Comparison of ENCODE assay signal across 25 cellular contexts in genomic region chr19:24060687-24061356, GRCh38. TPM values are rescaled to one million over a fixed set of nuclear protein-coding genes. Genes with fewer than 3 reads are reported as not detected.
A peak's percentile ranks its signal among the peaks of the same experiment; 100 is the strongest.
DNase-seq lines count a peak whose midpoint lies in the region; ATAC-seq and TF ChIP-seq lines count a peak whose summit lies in the region.
"Had no signal": no experiment of that assay in that cellular context is flagged by ENCODE, and none has a peak within 500 bp of the region (broad histone marks: within the 10 kb centered on the region; RNA-seq: fewer than 3 reads in every experiment).

No MANE protein-coding gene starts in this region.

- no peaks in the 10 kb centered on the region for H3K4me1 ChIP-seq in HEK293 (ENCODE audit: control insufficient read depth, insufficient read depth, low read length)
- peaks cover 47 to 52% of the 10 kb centered on the region in 2 experiments for H3K4me1 ChIP-seq in neutrophil (ENCODE audit: control insufficient read depth in 1 of 2, insufficient read depth in 1 of 2, low read depth in 1 of 2, low read length in 1 of 2)
- H3K4me1 ChIP-seq in mesenchymal stem cell (ENCODE audit: control insufficient read depth, insufficient read depth, low read depth, low read length), result no peaks in the 10 kb centered on the region
- H3K4me1 ChIP-seq: transverse colon had no signal

- H3K27me3 ChIP-seq in neutrophil (no peaks in the 10 kb centered on the region), mesenchymal stem cell (ENCODE audit: control insufficient read depth in 1 of 2, insufficient read depth in 1 of 2, low read length in 2 of 2) (no peaks in the 10 kb centered on the region)
- H3K27me3 ChIP-seq: transverse colon had no signal

- POLR2A ChIA-PET in HEK293 (lab: Yijun Ruan, JAX), result no interaction called here
- POLR2A ChIA-PET in MCF 10A (lab: Yijun Ruan, JAX), result interaction anchor here (1.0 kb wide), 1 partner anchor 27 kb away, joined by 3 read pairs; no protein-coding TSS in a partner anchor

- no peak overlapping the region for H2BK15ac ChIP-seq in mesenchymal stem cell (ENCODE audit: low read depth, poor library complexity, severe bottlenecking)

- CTCF ChIA-PET in HEK293 (lab: Yijun Ruan, JAX) (no interaction called here), MCF 10A (lab: Yijun Ruan, JAX) (no interaction called here)

- H3K9me3 Mint-ChIP-seq in MCF 10A (ENCODE audit: unreplicated experiment), result no peaks in the 10 kb centered on the region
- H3K9me3 Mint-ChIP-seq: HFFc6 had no signal

- H2BK12ac ChIP-seq in mesenchymal stem cell (ENCODE audit: low read length in 2 of 2), result no peak overlapping the region

- H2AK5ac ChIP-seq in mesenchymal stem cell (ENCODE audit: low read length, severe bottlenecking), result no peak overlapping the region

- H3K9ac ChIP-seq in mesenchymal stem cell (ENCODE audit: low read length), result no peak overlapping the region

- H4K8ac ChIP-seq in mesenchymal stem cell (ENCODE audit: low read length), result no peak overlapping the region

- peaks cover 17% of the 10 kb centered on the region for H3K4me1 Mint-ChIP-seq in MCF 10A (ENCODE audit: insufficient read depth, unreplicated experiment)
- H3K4me1 Mint-ChIP-seq: activated CD4-positive, alpha-beta T cell treated with anti-CD3 and anti-CD28 coated beads, Interleukin-2, amount 10 ng/mL, durations not matched to agents 7 days and 5 days; B cell had no signal

- intact Hi-C loops in MCF 10A (cut with micrococcal nuclease), result no loop called here

- H3K4me3 ChIP-seq in HEK293 (ENCODE audit: low read depth, low read length) (no peak overlapping the region), neutrophil (ENCODE audit: low read depth in 1 of 2, low read length in 1 of 2) (no peak overlapping the region), mesenchymal stem cell (ENCODE audit: insufficient read depth in 1 of 2, low read depth in 1 of 2, low read length in 2 of 2) (no peak overlapping the region)
- H3K4me3 ChIP-seq: lung, smooth muscle cell, transverse colon had no signal

- H3K9me3 ChIP-seq in HEK293 (ENCODE audit: control insufficient read depth, insufficient read depth, low read depth, low read length), result no peaks in the 10 kb centered on the region
- no peaks in the 10 kb centered on the region for H3K9me3 ChIP-seq in neutrophil
- H3K9me3 ChIP-seq in mesenchymal stem cell (ENCODE audit: control insufficient read depth, low read length), result no peaks in the 10 kb centered on the region
- H3K9me3 ChIP-seq: transverse colon had no signal

- H3K23ac ChIP-seq in mesenchymal stem cell (ENCODE audit: low read length in 2 of 2), result no peak overlapping the region

- no TSS peak for BruUV-seq in MCF 10A (replicated peaks; lab: Mats Ljungman, UMichigan)

- H3K4me3 Mint-ChIP-seq in MCF 10A (ENCODE audit: unreplicated experiment), result no peak overlapping the region
- H3K4me3 Mint-ChIP-seq: activated CD4-positive, alpha-beta T cell treated with anti-CD3 and anti-CD28 coated beads, Interleukin-2, amount 10 ng/mL, durations not matched to agents 7 days and 5 days; B cell; HFFc6; T-helper 17 cell had no signal

- peaks cover 32% of the 10 kb centered on the region for H3K36me3 Mint-ChIP-seq in MCF 10A (ENCODE audit: insufficient read depth, unreplicated experiment)

- H2AFZ ChIP-seq in mesenchymal stem cell (ENCODE audit: low read depth, low read length), result no peak overlapping the region

- no peak overlapping the region for H3K14ac ChIP-seq in mesenchymal stem cell (ENCODE audit: low read length in 2 of 2)

- H3K4ac ChIP-seq in mesenchymal stem cell (ENCODE audit: low read depth in 1 of 2, low read length in 2 of 2), result no peak overlapping the region

- H2BK5ac ChIP-seq in mesenchymal stem cell (ENCODE audit: low read depth, low read length, poor library complexity, severe bottlenecking), result no peak overlapping the region

- no peak for TF ChIP-seq CTCF in HEK293 (tag by site-specific recombination; IDR thresholded peaks at IDR 0.05)
- TF ChIP-seq CTCF in MCF 10A (IDR thresholded peaks at IDR 0.05; ENCODE audit: unreplicated experiment), result no peak
- TF ChIP-seq CTCF in neutrophil (IDR thresholded peaks at IDR 0.05), result no peak

- H3K36me3 ChIP-seq in HEK293 (ENCODE audit: control insufficient read depth in 2 of 2, insufficient read depth in 1 of 2, low read length in 2 of 2) (peaks cover 0 to 86% of the 10 kb centered on the region in 2 experiments; a peak in 1 of 3 replicates), neutrophil (peaks cover 40% of the 10 kb centered on the region), mesenchymal stem cell (ENCODE audit: control insufficient read depth in 1 of 2, insufficient read depth in 2 of 2, low read depth in 1 of 2, low read length in 2 of 2) (peaks cover 39 to 75% of the 10 kb centered on the region in 2 experiments)

- no peak for DNase-seq in activated CD4-positive, CD25-positive, alpha-beta regulatory T cell treated with anti-CD3 and anti-CD28 coated beads, Interleukin-2, amount 50 U/mL, for 72 hours
- DNase-seq in MCF 10A (ENCODE audit: unreplicated experiment) (peak; percentile 72), DMS79 treated with DMSO at 0.1 percent for 48 hours (lab: John Stamatoyannopoulos, UW) (no peak), DMS153 (lab: John Stamatoyannopoulos, UW) (no peak), mesenchymal stem cell (no peak)
- DNase-seq: activated CD4-positive, alpha-beta T cell treated with anti-CD3 and anti-CD28 coated beads, Interleukin-2, amount 10 ng/mL, durations not matched to agents 7 days and 5 days; activated CD8-positive, alpha-beta memory T cell treated with anti-CD3 and anti-CD28 coated beads, Interleukin-2, amount 50 U/mL, for 4 hours; activated naive CD4-positive, alpha-beta T cell; cerebellar nuclear complex; HFFc6; kidney; NCI-H1105 treated with DMSO at 0.1 percent for 48 hours; NCI-H510A treated with DMSO at 0.1 percent for 48 hours; NK-92 treated with Interleukin-12 subunit alpha and Interleukin-12 subunit beta, amount 100 ng/mL, for 24 hours; nucleus accumbens; stimulated activated CD4-positive, alpha-beta T cell treated with anti-CD3 and anti-CD28 coated beads, Interleukin-2, amount 100 ng/mL, for 48 hours; stimulated activated naive CD4-positive, alpha-beta T cell treated with Interleukin-2 at 50 U/mL for 16 hours; T-helper 17 cell; transverse colon had no signal

- peaks cover 30% of the 10 kb centered on the region for H3K79me1 ChIP-seq in mesenchymal stem cell (replicated peaks; ENCODE audit: low read length, poor library complexity, severe bottlenecking)

- no peak overlapping the region for H3K27ac ChIP-seq in HEK293 (ENCODE audit: extremely low read depth, low read depth, low read length)
- peak overlapping the region; percentile 55 for H3K27ac ChIP-seq in neutrophil
- H3K27ac ChIP-seq in mesenchymal stem cell (ENCODE audit: low read length, poor library complexity, severe bottlenecking), result no peak overlapping the region
- H3K27ac ChIP-seq: transverse colon had no signal

- no peak overlapping the region for H4K91ac ChIP-seq in mesenchymal stem cell (ENCODE audit: low read length)

- no peaks in the 10 kb centered on the region for H3K27me3 Mint-ChIP-seq in MCF 10A (ENCODE audit: insufficient read depth, unreplicated experiment)
- H3K27me3 Mint-ChIP-seq: activated CD4-positive, alpha-beta T cell treated with anti-CD3 and anti-CD28 coated beads, Interleukin-2, amount 10 ng/mL, durations not matched to agents 7 days and 5 days; B cell; T-helper 17 cell had no signal

- H3K27ac Mint-ChIP-seq in MCF 10A (ENCODE audit: low read depth, unreplicated experiment), result peak overlapping the region; percentile 13
- H3K27ac Mint-ChIP-seq: activated CD4-positive, alpha-beta T cell treated with anti-CD3 and anti-CD28 coated beads, Interleukin-2, amount 10 ng/mL, durations not matched to agents 7 days and 5 days; B cell; HFFc6 had no signal

- no peak overlapping the region for H2BK120ac ChIP-seq in mesenchymal stem cell (ENCODE audit: low read depth, low read length)

- no peak overlapping the region for H3K18ac ChIP-seq in mesenchymal stem cell (ENCODE audit: low read depth in 1 of 2, low read length in 2 of 2)

- ATAC-seq in activated CD4-positive, CD25-positive, alpha-beta regulatory T cell treated with anti-CD3 and anti-CD28 coated beads, Interleukin-2, amount 50 U/mL, for 24 hours, result peak; percentile 61 to 62
- ATAC-seq: T-helper 17 cell had no signal

- WGBS in mesenchymal stem cell, result 71% methylated on average over 2 of the region's 2 CpGs

- H3K4me2 ChIP-seq in mesenchymal stem cell (ENCODE audit: low read length, poor library complexity, severe bottlenecking), result no peak overlapping the region
- H3K4me2 ChIP-seq: smooth muscle cell had no signal

TF ChIP-seq in HEK293, 187 proteins besides CTCF, POLR2A, EP300 and RAD21 (continues in another document):
- TF ChIP-seq ZNF692 (tag by site-specific recombination; IDR thresholded peaks at IDR 0.05) (peak; percentile 50; the same call in 1 of the 2 replicates), MZF1 (tag by site-specific recombination; IDR thresholded peaks at IDR 0.05; ENCODE audit: borderline replicate concordance) (no peak), PATZ1 (tag by site-specific recombination; IDR thresholded peaks at IDR 0.05) (no peak), ZNF10 (tag by site-specific recombination; IDR thresholded peaks at IDR 0.05) (no peak)

RNA-seq across cellular contexts. Expression of gene ZNF254, which starts 26.2 kb away (rescaled TPM):
- total RNA-seq in MCF 10A (2022), result 5.3 and 5.6 TPM in 2 replicates
- polyA plus RNA-seq in mesenchymal stem cell (2013, experiment 1 of 2), result 8.2 TPM
- 8.1 TPM for polyA plus RNA-seq in mesenchymal stem cell (2013, experiment 2 of 2)
